In the genomic region with DNA sequence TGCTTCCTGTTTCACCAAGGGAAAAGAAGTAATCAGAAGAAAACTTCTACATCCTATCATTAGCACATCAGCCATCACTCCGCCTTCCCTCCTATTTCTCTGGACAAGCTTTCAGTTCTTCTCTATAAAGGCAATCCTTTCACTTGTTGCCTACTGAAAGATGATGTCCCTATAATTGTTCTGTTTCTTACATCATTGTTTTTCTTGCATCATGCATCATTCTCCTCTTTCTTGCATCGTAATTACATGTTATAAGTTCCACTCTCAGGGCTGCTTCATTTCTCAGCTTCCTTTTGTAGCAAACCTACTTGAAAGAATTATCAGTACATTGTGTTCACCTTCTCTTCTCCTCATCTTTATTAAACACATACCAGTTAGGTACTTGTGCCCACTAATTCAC, we compare ENCODE assay signal across 2 cellular contexts.
A peak's percentile ranks its signal among the peaks of the same experiment; 100 is the strongest.
TF ChIP-seq lines count a peak whose summit lies in the region.

No MANE protein-coding gene starts in this region.

TF ChIP-seq in HepG2, 621 proteins besides CTCF, POLR2A, EP300 and RAD21:
- TF ChIP-seq HMG20A (CRISPR knock-in tag; IDR thresholded peaks at IDR 0.05; ENCODE audit: borderline replicate concordance) (no peak), ESRRA (CRISPR knock-in tag; IDR thresholded peaks at IDR 0.05; ENCODE audit: low read depth) (no peak), ZNF788 (CRISPR knock-in tag; IDR thresholded peaks at IDR 0.05; ENCODE audit: borderline replicate concordance) (no peak), ZFP36L2 (CRISPR knock-in tag; IDR thresholded peaks at IDR 0.05) (no peak), MAF1 (CRISPR knock-in tag; IDR thresholded peaks at IDR 0.05; ENCODE audit: borderline replicate concordance) (no peak), ZNF878 (CRISPR knock-in tag; IDR thresholded peaks at IDR 0.05) (no peak), ATF7 (IDR thresholded peaks at IDR 0.05) (peak; percentile 24; the same call in 1 of the 2 replicates), ATF7 (CRISPR knock-in tag; IDR thresholded peaks at IDR 0.05) (no peak)

TF ChIP-seq in K562, 482 proteins besides CTCF, POLR2A, EP300 and RAD21:
- TF ChIP-seq, protein P1, sequence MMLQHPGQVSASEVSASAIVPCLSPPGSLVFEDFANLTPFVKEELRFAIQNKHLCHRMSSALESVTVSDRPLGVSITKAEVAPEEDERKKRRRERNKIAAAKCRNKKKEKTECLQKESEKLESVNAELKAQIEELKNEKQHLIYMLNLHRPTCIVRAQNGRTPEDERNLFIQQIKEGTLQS (IDR thresholded peaks at IDR 0.05), result peak; percentile 86
- TF ChIP-seq, protein P1 (CRISPR knock-in tag; conservative IDR thresholded peaks at IDR 0.05), result no peak
- TF ChIP-seq ZNF584 (CRISPR knock-in tag; IDR thresholded peaks at IDR 0.05; ENCODE audit: low read depth) (peak; percentile 22; the same call in 1 of the 2 replicates), ZNF79 (CRISPR knock-in tag; IDR thresholded peaks at IDR 0.05; ENCODE audit: low read depth) (no peak), CEBPB (tag; IDR thresholded peaks at IDR 0.05) (0 out of 2 replicates have a peak, but pooled peaks have one; percentile 18), SOX6 (IDR thresholded peaks at IDR 0.05) (peak; percentile 60; the same call in 1 of the 2 replicates), SAFB (IDR thresholded peaks at IDR 0.05; ENCODE audit: borderline replicate concordance, low read depth, low read length) (no peak), ZNF217 (CRISPR knock-in tag; IDR thresholded peaks at IDR 0.05) (no peak), JUND (IDR thresholded peaks at IDR 0.05; ENCODE audit: borderline replicate concordance, low read depth, low read length) (0 out of 2 replicates have a peak, but pooled peaks have one; percentile 20), JUND (tag; IDR thresholded peaks at IDR 0.05; ENCODE audit: borderline replicate concordance, low read depth, low read length) (no peak), CEBPG (CRISPR knock-in tag; IDR thresholded peaks at IDR 0.05) (peak; percentile 79), CEBPG (tag; conservative IDR thresholded peaks at IDR 0.05 in 1 of 2, IDR thresholded peaks at IDR 0.05 in 1 of 2) (peak; percentile 62 to 97), TRIM24 (IDR thresholded peaks at IDR 0.05) (peak; percentile 57 to 75; a peak in 2 of 4 replicates), ATF7 (IDR thresholded peaks at IDR 0.05) (peak; percentile 67), FOS (IDR thresholded peaks at IDR 0.05; ENCODE audit: extremely low read depth, insufficient read length) (no peak), MEF2A (IDR thresholded peaks at IDR 0.05; ENCODE audit: control insufficient read depth, low read depth, low read length) (no peak), ZNF589 (CRISPR knock-in tag; IDR thresholded peaks at IDR 0.05; ENCODE audit: low read depth) (peak; percentile 61; the same call in 1 of the 2 replicates), CHD2 (IDR thresholded peaks at IDR 0.05; ENCODE audit: low read depth, low read length) (no peak)
- TF ChIP-seq, protein P2, sequence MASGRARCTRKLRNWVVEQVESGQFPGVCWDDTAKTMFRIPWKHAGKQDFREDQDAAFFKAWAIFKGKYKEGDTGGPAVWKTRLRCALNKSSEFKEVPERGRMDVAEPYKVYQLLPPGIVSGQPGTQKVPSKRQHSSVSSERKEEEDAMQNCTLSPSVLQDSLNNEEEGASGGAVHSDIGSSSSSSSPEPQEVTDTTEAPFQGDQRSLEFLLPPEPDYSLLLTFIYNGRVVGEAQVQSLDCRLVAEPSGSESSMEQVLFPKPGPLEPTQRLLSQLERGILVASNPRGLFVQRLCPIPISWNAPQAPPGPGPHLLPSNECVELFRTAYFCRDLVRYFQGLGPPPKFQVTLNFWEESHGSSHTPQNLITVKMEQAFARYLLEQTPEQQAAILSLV (tag; IDR thresholded peaks at IDR 0.05), result peak; percentile 10; the same call in 1 of the 2 replicates
- TF ChIP-seq, protein P3, sequence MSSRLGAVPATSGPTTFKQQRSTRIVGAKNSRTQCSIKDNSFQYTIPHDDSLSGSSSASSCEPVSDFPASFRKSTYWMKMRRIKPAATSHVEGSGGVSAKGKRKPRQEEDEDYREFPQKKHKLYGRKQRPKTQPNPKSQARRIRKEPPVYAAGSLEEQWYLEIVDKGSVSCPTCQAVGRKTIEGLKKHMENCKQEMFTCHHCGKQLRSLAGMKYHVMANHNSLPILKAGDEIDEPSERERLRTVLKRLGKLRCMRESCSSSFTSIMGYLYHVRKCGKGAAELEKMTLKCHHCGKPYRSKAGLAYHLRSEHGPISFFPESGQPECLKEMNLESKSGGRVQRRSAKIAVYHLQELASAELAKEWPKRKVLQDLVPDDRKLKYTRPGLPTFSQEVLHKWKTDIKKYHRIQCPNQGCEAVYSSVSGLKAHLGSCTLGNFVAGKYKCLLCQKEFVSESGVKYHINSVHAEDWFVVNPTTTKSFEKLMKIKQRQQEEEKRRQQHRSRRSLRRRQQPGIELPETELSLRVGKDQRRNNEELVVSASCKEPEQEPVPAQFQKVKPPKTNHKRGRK (tag; IDR thresholded peaks at IDR 0.05), result no peak
TF ChIP-seq in K562: peak in this region for 10.
